Comparison of ENCODE assay signal across 1 cellular context in genomic region chr2:105337122-105338019, GRCh38.
TF ChIP-seq lines count a peak whose summit lies in the region.

Gene C2orf49 (plus strand): TSS chr2:105337540. CDS start chr2:105337588, 48 bp downstream.

TF ChIP-seq in HEK293, 187 proteins besides CTCF, POLR2A, EP300 and RAD21 (continued from another document):
- TF ChIP-seq, protein P1, sequence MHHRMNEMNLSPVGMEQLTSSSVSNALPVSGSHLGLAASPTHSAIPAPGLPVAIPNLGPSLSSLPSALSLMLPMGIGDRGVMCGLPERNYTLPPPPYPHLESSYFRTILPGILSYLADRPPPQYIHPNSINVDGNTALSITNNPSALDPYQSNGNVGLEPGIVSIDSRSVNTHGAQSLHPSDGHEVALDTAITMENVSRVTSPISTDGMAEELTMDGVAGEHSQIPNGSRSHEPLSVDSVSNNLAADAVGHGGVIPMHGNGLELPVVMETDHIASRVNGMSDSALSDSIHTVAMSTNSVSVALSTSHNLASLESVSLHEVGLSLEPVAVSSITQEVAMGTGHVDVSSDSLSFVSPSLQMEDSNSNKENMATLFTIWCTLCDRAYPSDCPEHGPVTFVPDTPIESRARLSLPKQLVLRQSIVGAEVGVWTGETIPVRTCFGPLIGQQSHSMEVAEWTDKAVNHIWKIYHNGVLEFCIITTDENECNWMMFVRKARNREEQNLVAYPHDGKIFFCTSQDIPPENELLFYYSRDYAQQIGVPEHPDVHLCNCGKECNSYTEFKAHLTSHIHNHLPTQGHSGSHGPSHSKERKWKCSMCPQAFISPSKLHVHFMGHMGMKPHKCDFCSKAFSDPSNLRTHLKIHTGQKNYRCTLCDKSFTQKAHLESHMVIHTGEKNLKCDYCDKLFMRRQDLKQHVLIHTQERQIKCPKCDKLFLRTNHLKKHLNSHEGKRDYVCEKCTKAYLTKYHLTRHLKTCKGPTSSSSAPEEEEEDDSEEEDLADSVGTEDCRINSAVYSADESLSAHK (tag by site-specific recombination; IDR thresholded peaks at IDR 0.05) = no peak
- TF ChIP-seq ZNF670 (tag by site-specific recombination; IDR thresholded peaks at IDR 0.05; ENCODE audit: low read depth) (no peak), ZBTB26 (tag by site-specific recombination; optimal IDR thresholded peaks at IDR 0.05) (peak; percentile 27), KLF10 (tag by site-specific recombination; IDR thresholded peaks at IDR 0.05) (no peak), PATZ1 (tag by site-specific recombination; IDR thresholded peaks at IDR 0.05) (0 out of 2 replicates have a peak, but pooled peaks have one; percentile 26), ZNF677 (tag by site-specific recombination; IDR thresholded peaks at IDR 0.05) (no peak), REPIN1 (tag by site-specific recombination; IDR thresholded peaks at IDR 0.05; ENCODE audit: low read depth) (no peak), ZNF311 (tag by site-specific recombination; IDR thresholded peaks at IDR 0.05; ENCODE audit: borderline replicate concordance) (no peak), ZSCAN5A (tag by site-specific recombination; IDR thresholded peaks at IDR 0.05) (no peak), ZNF140 (tag by site-specific recombination; IDR thresholded peaks at IDR 0.05) (no peak), RBAK (tag by site-specific recombination; IDR thresholded peaks at IDR 0.05) (no peak), WT1 (tag by site-specific recombination; IDR thresholded peaks at IDR 0.05) (no peak), BCL11B (tag by site-specific recombination; IDR thresholded peaks at IDR 0.05; ENCODE audit: low read depth) (no peak), ZNF132 (tag by site-specific recombination; IDR thresholded peaks at IDR 0.05; ENCODE audit: borderline replicate concordance) (no peak), KLF8 (tag by site-specific recombination; IDR thresholded peaks at IDR 0.05) (peak; percentile 82), SCRT1 (tag by site-specific recombination; IDR thresholded peaks at IDR 0.05; ENCODE audit: borderline replicate concordance) (no peak), ZNF610 (tag by site-specific recombination; IDR thresholded peaks at IDR 0.05; ENCODE audit: borderline replicate concordance) (no peak), SALL2 (tag by site-specific recombination; IDR thresholded peaks at IDR 0.05; ENCODE audit: borderline replicate concordance) (no peak), ZNF596 (tag by site-specific recombination; IDR thresholded peaks at IDR 0.05) (no peak), ZNF555 (tag by site-specific recombination; conservative IDR thresholded peaks at IDR 0.05) (no peak), ZNF341 (tag by site-specific recombination; IDR thresholded peaks at IDR 0.05; ENCODE audit: low read depth) (no peak), ZBTB7A (tag by site-specific recombination; IDR thresholded peaks at IDR 0.05; ENCODE audit: low read depth) (no peak), ZNF24 (tag by site-specific recombination; IDR thresholded peaks at IDR 0.05) (peak; percentile 22; the same call in 1 of the 2 replicates), ZNF391 (tag by site-specific recombination; IDR thresholded peaks at IDR 0.05; ENCODE audit: borderline replicate concordance, low read depth) (0 out of 2 replicates have a peak, but pooled peaks have one; percentile 56)
- TF ChIP-seq, protein P2, sequence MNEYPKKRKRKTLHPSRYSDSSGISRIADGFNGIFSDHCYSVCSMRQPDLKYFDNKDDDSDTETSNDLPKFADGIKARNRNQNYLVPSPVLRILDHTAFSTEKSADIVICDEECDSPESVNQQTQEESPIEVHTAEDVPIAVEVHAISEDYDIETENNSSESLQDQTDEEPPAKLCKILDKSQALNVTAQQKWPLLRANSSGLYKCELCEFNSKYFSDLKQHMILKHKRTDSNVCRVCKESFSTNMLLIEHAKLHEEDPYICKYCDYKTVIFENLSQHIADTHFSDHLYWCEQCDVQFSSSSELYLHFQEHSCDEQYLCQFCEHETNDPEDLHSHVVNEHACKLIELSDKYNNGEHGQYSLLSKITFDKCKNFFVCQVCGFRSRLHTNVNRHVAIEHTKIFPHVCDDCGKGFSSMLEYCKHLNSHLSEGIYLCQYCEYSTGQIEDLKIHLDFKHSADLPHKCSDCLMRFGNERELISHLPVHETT (tag by site-specific recombination; IDR thresholded peaks at IDR 0.05) = no peak; the same call in none of the 2 replicates
- TF ChIP-seq, protein P3, sequence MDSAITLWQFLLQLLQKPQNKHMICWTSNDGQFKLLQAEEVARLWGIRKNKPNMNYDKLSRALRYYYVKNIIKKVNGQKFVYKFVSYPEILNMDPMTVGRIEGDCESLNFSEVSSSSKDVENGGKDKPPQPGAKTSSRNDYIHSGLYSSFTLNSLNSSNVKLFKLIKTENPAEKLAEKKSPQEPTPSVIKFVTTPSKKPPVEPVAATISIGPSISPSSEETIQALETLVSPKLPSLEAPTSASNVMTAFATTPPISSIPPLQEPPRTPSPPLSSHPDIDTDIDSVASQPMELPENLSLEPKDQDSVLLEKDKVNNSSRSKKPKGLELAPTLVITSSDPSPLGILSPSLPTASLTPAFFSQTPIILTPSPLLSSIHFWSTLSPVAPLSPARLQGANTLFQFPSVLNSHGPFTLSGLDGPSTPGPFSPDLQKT (IDR thresholded peaks at IDR 0.05; ENCODE audit: borderline replicate concordance, low read depth, low read length) = no peak
- TF ChIP-seq, protein P4, sequence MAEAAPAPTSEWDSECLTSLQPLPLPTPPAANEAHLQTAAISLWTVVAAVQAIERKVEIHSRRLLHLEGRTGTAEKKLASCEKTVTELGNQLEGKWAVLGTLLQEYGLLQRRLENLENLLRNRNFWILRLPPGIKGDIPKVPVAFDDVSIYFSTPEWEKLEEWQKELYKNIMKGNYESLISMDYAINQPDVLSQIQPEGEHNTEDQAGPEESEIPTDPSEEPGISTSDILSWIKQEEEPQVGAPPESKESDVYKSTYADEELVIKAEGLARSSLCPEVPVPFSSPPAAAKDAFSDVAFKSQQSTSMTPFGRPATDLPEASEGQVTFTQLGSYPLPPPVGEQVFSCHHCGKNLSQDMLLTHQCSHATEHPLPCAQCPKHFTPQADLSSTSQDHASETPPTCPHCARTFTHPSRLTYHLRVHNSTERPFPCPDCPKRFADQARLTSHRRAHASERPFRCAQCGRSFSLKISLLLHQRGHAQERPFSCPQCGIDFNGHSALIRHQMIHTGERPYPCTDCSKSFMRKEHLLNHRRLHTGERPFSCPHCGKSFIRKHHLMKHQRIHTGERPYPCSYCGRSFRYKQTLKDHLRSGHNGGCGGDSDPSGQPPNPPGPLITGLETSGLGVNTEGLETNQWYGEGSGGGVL (tag by site-specific recombination; IDR thresholded peaks at IDR 0.05) = no peak
- TF ChIP-seq, protein P5, sequence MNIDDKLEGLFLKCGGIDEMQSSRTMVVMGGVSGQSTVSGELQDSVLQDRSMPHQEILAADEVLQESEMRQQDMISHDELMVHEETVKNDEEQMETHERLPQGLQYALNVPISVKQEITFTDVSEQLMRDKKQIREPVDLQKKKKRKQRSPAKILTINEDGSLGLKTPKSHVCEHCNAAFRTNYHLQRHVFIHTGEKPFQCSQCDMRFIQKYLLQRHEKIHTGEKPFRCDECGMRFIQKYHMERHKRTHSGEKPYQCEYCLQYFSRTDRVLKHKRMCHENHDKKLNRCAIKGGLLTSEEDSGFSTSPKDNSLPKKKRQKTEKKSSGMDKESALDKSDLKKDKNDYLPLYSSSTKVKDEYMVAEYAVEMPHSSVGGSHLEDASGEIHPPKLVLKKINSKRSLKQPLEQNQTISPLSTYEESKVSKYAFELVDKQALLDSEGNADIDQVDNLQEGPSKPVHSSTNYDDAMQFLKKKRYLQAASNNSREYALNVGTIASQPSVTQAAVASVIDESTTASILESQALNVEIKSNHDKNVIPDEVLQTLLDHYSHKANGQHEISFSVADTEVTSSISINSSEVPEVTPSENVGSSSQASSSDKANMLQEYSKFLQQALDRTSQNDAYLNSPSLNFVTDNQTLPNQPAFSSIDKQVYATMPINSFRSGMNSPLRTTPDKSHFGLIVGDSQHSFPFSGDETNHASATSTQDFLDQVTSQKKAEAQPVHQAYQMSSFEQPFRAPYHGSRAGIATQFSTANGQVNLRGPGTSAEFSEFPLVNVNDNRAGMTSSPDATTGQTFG (tag by site-specific recombination; IDR thresholded peaks at IDR 0.05; ENCODE audit: borderline replicate concordance) = no peak
- TF ChIP-seq, protein P6, sequence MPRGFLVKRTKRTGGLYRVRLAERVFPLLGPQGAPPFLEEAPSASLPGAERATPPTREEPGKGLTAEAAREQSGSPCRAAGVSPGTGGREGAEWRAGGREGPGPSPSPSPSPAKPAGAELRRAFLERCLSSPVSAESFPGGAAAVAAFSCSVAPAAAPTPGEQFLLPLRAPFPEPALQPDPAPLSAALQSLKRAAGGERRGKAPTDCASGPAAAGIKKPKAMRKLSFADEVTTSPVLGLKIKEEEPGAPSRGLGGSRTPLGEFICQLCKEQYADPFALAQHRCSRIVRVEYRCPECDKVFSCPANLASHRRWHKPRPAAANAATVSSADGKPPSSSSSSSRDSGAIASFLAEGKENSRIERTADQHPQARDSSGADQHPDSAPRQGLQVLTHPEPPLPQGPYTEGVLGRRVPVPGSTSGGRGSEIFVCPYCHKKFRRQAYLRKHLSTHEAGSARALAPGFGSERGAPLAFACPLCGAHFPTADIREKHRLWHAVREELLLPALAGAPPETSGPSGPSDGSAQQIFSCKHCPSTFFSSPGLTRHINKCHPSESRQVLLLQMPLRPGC (tag by site-specific recombination; IDR thresholded peaks at IDR 0.05) = peak; percentile 60; the same call in 1 of the 2 replicates
